In the genomic region with DNA sequence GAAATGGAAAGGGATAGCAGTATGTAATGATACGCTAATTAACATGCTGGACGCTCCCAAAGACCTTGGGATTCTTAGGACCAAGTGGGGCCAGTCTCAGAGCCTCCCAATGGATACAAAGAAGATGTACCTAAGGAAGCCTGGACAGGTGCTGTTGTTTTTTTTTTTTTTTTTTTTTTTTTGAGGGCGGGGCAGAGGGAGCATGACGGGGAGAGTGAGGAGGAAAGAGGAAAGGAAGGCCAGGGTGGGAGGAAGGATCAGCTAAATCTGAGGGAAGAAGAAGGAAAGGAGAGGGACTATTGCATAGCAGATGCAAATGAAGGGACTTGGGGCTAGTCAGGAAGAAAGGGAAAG, we compare ENCODE assay signal across 10 cellular contexts. TPM values are rescaled to one million over a fixed set of nuclear protein-coding genes. Genes with fewer than 3 reads are reported as not detected.
A peak's percentile ranks its signal among the peaks of the same experiment; 100 is the strongest.
DNase-seq lines count a peak whose midpoint lies in the region; ATAC-seq and TF ChIP-seq lines count a peak whose summit lies in the region.
"Had no signal": no experiment of that assay in that cellular context is flagged by ENCODE, and none has a peak within 500 bp of the region (broad histone marks: within the 10 kb centered on the region; RNA-seq: fewer than 3 reads in every experiment).

No MANE protein-coding gene starts in this region.

- H3K9me3 Mint-ChIP-seq in activated T-cell treated with anti-CD3 and anti-CD28 coated beads, Interleukin-2, amount 50 U/mL, for 4 hours = no peaks in the 10 kb centered on the region
- no peaks in the 10 kb centered on the region for H3K9me3 Mint-ChIP-seq in activated T-helper 1 cell treated with anti-CD3 and anti-CD28 coated beads, Interleukin-12 subunit alpha, Interleukin-12 subunit beta, Interleukin-2, Interleukin-4 antibody, amounts not matched to agents 30 ng/mL and 10 ng/mL and 1 ng/mL, durations not matched to agents 14 hours and 24 hours and 36 hours
- H3K9me3 Mint-ChIP-seq in memory B cell = no peaks in the 10 kb centered on the region

- no peak for TF ChIP-seq CTCF in suprapubic skin (IDR thresholded peaks at IDR 0.05)

- DNase-seq in activated T-cell treated with anti-CD3 and anti-CD28 coated beads, Interleukin-2, amount 50 U/mL, for 4 hours = no peak
- DNase-seq in activated T-cell treated with anti-CD3 and anti-CD28 coated beads, Interleukin-2, amount 50 U/mL, for 48 hours = no peak
- no peak for DNase-seq in activated T-helper 1 cell treated with anti-CD3 and anti-CD28 coated beads, Interleukin-12 subunit alpha, Interleukin-12 subunit beta, Interleukin-2, Interleukin-4 antibody, amounts not matched to agents 30 ng/mL and 10 ng/mL and 1 ng/mL, durations not matched to agents 14 hours and 24 hours and 36 hours (ENCODE audit: low spot score)
- DNase-seq in memory B cell (ENCODE audit: low spot score in 2 of 2) = no peak
- no peak for DNase-seq in suprapubic skin (ENCODE audit: low spot score in 2 of 2)
- no peak for DNase-seq in NCI-H128 (lab: John Stamatoyannopoulos, UW; ENCODE audit: unreplicated experiment)
- no peak for DNase-seq in effector CD4-positive, alpha-beta T cell
- DNase-seq in stimulated activated CD4-positive, alpha-beta T cell treated with anti-CD3 and anti-CD28 coated beads, Interleukin-4, amount 100 ng/mL, for 4 hours = no peak
- DNase-seq: cerebellar nuclear complex had no signal

- no peaks in the 10 kb centered on the region for H3K9me3 ChIP-seq in suprapubic skin

- H3K4me3 ChIP-seq in suprapubic skin = no peak overlapping the region

- WGBS in suprapubic skin = 64% methylated on average over 4 of the region's 4 CpGs

- H3K36me3 ChIP-seq in suprapubic skin = peaks cover 15% of the 10 kb centered on the region

- TF ChIP-seq EP300 in suprapubic skin (IDR thresholded peaks at IDR 0.05) = no peak

- peak overlapping the region; percentile 77 for H3K27ac Mint-ChIP-seq in activated T-helper 1 cell treated with anti-CD3 and anti-CD28 coated beads, Interleukin-12 subunit alpha, Interleukin-12 subunit beta, Interleukin-2, Interleukin-4 antibody, amounts not matched to agents 30 ng/mL and 10 ng/mL and 1 ng/mL, durations not matched to agents 14 hours and 24 hours and 36 hours
- H3K27ac Mint-ChIP-seq in memory B cell = peak overlapping the region; percentile 98

- peaks cover 66% of the 10 kb centered on the region for H3K4me1 ChIP-seq in suprapubic skin

- peaks cover 56% of the 10 kb centered on the region for H3K4me1 Mint-ChIP-seq in activated T-cell treated with anti-CD3 and anti-CD28 coated beads, Interleukin-2, amount 50 U/mL, for 4 hours (ENCODE audit: low read depth)
- peaks cover 55% of the 10 kb centered on the region for H3K4me1 Mint-ChIP-seq in activated T-helper 1 cell treated with anti-CD3 and anti-CD28 coated beads, Interleukin-12 subunit alpha, Interleukin-12 subunit beta, Interleukin-2, Interleukin-4 antibody, amounts not matched to agents 30 ng/mL and 10 ng/mL and 1 ng/mL, durations not matched to agents 14 hours and 24 hours and 36 hours (ENCODE audit: low read depth)
- peaks cover 42% of the 10 kb centered on the region for H3K4me1 Mint-ChIP-seq in memory B cell

- H3K27me3 Mint-ChIP-seq in activated T-cell treated with anti-CD3 and anti-CD28 coated beads, Interleukin-2, amount 50 U/mL, for 4 hours (ENCODE audit: low read depth) = no peaks in the 10 kb centered on the region
- no peaks in the 10 kb centered on the region for H3K27me3 Mint-ChIP-seq in activated T-helper 1 cell treated with anti-CD3 and anti-CD28 coated beads, Interleukin-12 subunit alpha, Interleukin-12 subunit beta, Interleukin-2, Interleukin-4 antibody, amounts not matched to agents 30 ng/mL and 10 ng/mL and 1 ng/mL, durations not matched to agents 14 hours and 24 hours and 36 hours (ENCODE audit: insufficient read depth)
- H3K27me3 Mint-ChIP-seq in memory B cell = no peaks in the 10 kb centered on the region

- no peaks in the 10 kb centered on the region for H3K27me3 ChIP-seq in suprapubic skin

- TF ChIP-seq POLR2A in suprapubic skin (IDR thresholded peaks at IDR 0.05) = no peak

- intact Hi-C loops in activated T-helper 1 cell treated with anti-CD3 and anti-CD28 coated beads, Interleukin-12 subunit alpha, Interleukin-12 subunit beta, Interleukin-2, Interleukin-4 antibody, amounts not matched to agents 30 ng/mL and 10 ng/mL and 1 ng/mL, durations not matched to agents 14 hours and 24 hours and 36 hours (cut with micrococcal nuclease) = no loop called here

- no peak for ATAC-seq in activated T-cell treated with anti-CD3 and anti-CD28 coated beads, Interleukin-2, amount 50 U/mL, for 4 hours
- ATAC-seq in memory B cell (ENCODE audit: low read depth) = no peak

- H3K36me3 Mint-ChIP-seq in activated T-cell treated with anti-CD3 and anti-CD28 coated beads, Interleukin-2, amount 50 U/mL, for 4 hours (ENCODE audit: insufficient read depth) = peaks cover 21% of the 10 kb centered on the region
- peaks cover 27% of the 10 kb centered on the region for H3K36me3 Mint-ChIP-seq in activated T-helper 1 cell treated with anti-CD3 and anti-CD28 coated beads, Interleukin-12 subunit alpha, Interleukin-12 subunit beta, Interleukin-2, Interleukin-4 antibody, amounts not matched to agents 30 ng/mL and 10 ng/mL and 1 ng/mL, durations not matched to agents 14 hours and 24 hours and 36 hours (ENCODE audit: low read depth)
- peaks cover 10% of the 10 kb centered on the region for H3K36me3 Mint-ChIP-seq in memory B cell

- peak overlapping the region; percentile 57 for H3K4me3 Mint-ChIP-seq in activated T-cell treated with anti-CD3 and anti-CD28 coated beads, Interleukin-2, amount 50 U/mL, for 4 hours
- H3K4me3 Mint-ChIP-seq in activated T-helper 1 cell treated with anti-CD3 and anti-CD28 coated beads, Interleukin-12 subunit alpha, Interleukin-12 subunit beta, Interleukin-2, Interleukin-4 antibody, amounts not matched to agents 30 ng/mL and 10 ng/mL and 1 ng/mL, durations not matched to agents 14 hours and 24 hours and 36 hours = peak overlapping the region; percentile 87
- peak overlapping the region; percentile 68 for H3K4me3 Mint-ChIP-seq in memory B cell

- H3K27ac ChIP-seq in suprapubic skin = peak overlapping the region; percentile 97

RNA-seq across cellular contexts. Expression of a gene that starts 2.5 kb away (rescaled TPM):
- total RNA-seq in activated T-cell treated with anti-CD3 and anti-CD28 coated beads, Interleukin-2, amount 50 U/mL, for 4 hours = 10 to 100 TPM; 49.6 to 67.5 (median 59.7) TPM
- 54.7 and 55.9 TPM in 2 replicates for total RNA-seq in activated T-helper 1 cell treated with anti-CD3 and anti-CD28 coated beads, Interleukin-12 subunit alpha, Interleukin-12 subunit beta, Interleukin-2, Interleukin-4 antibody, amounts not matched to agents 30 ng/mL and 10 ng/mL and 1 ng/mL, durations not matched to agents 14 hours and 24 hours and 36 hours
- 10 to 100 TPM; 41.2 to 64.3 (median 52.8) TPM for total RNA-seq in suprapubic skin

RNA-seq across cellular contexts. Expression of a gene that starts 8.0 kb away (rescaled TPM):
- 10 to 100 TPM; 30.4 to 36.9 (median 36.7) TPM for total RNA-seq in activated T-cell treated with anti-CD3 and anti-CD28 coated beads, Interleukin-2, amount 50 U/mL, for 4 hours
- total RNA-seq in activated T-helper 1 cell treated with anti-CD3 and anti-CD28 coated beads, Interleukin-12 subunit alpha, Interleukin-12 subunit beta, Interleukin-2, Interleukin-4 antibody, amounts not matched to agents 30 ng/mL and 10 ng/mL and 1 ng/mL, durations not matched to agents 14 hours and 24 hours and 36 hours = 36.9 and 37.4 TPM in 2 replicates
- total RNA-seq in suprapubic skin = 100 to 1,000 TPM; 272 to 655 (median 330) TPM

RNA-seq across cellular contexts. Expression of a gene that starts 16.0 kb away (rescaled TPM):
- total RNA-seq in activated T-cell treated with anti-CD3 and anti-CD28 coated beads, Interleukin-2, amount 50 U/mL, for 4 hours = 10 to 100 TPM; 11.9 to 18.6 (median 18.1) TPM
- 19.3 and 20.8 TPM in 2 replicates for total RNA-seq in activated T-helper 1 cell treated with anti-CD3 and anti-CD28 coated beads, Interleukin-12 subunit alpha, Interleukin-12 subunit beta, Interleukin-2, Interleukin-4 antibody, amounts not matched to agents 30 ng/mL and 10 ng/mL and 1 ng/mL, durations not matched to agents 14 hours and 24 hours and 36 hours
- 10 to 100 TPM; 13.7 to 21.4 (median 19.4) TPM for total RNA-seq in suprapubic skin

RNA-seq across cellular contexts. Expression of a gene that starts 29.8 kb away (rescaled TPM):
- total RNA-seq in activated T-cell treated with anti-CD3 and anti-CD28 coated beads, Interleukin-2, amount 50 U/mL, for 4 hours = 1 to 10 TPM; 5.0 to 5.6 (median 5.2) TPM
- total RNA-seq in activated T-helper 1 cell treated with anti-CD3 and anti-CD28 coated beads, Interleukin-12 subunit alpha, Interleukin-12 subunit beta, Interleukin-2, Interleukin-4 antibody, amounts not matched to agents 30 ng/mL and 10 ng/mL and 1 ng/mL, durations not matched to agents 14 hours and 24 hours and 36 hours = 6.3 and 6.7 TPM in 2 replicates
- 10 to 100 TPM in 2 of 4 donors, 1 to 10 TPM in 2; 8.1 to 10.6 (median 9.9) TPM for total RNA-seq in suprapubic skin

RNA-seq across cellular contexts. Expression of a gene that starts 36.3 kb away (rescaled TPM):
- 1 to 10 TPM; 1.2 to 1.7 (median 1.4) TPM for total RNA-seq in activated T-cell treated with anti-CD3 and anti-CD28 coated beads, Interleukin-2, amount 50 U/mL, for 4 hours
- total RNA-seq in activated T-helper 1 cell treated with anti-CD3 and anti-CD28 coated beads, Interleukin-12 subunit alpha, Interleukin-12 subunit beta, Interleukin-2, Interleukin-4 antibody, amounts not matched to agents 30 ng/mL and 10 ng/mL and 1 ng/mL, durations not matched to agents 14 hours and 24 hours and 36 hours = 0.88 and 1.8 TPM in 2 replicates
- total RNA-seq in suprapubic skin = not detected
- total RNA-seq: mononuclear cell had no signal
